In the genomic region with DNA sequence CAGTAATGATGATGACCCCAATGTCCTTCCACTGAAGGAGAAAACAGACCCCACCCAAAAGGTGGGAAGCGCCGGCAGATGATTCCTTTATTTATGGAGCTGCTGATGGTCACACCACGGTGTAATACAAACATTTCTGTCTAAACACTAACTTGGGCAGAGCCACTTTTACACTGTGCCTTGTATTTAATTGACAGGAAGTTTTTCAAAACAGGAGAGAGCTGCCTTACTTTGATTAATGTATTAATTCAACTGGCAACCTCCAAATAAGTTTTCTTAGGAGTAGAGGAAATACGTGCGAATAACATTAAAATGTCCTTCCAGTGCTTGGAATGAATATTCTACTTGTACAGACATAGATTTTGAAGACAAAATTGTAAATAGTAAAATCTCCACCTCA, we compare ENCODE assay signal across 19 cellular contexts.
DNase-seq lines count a peak whose midpoint lies in the region; ATAC-seq and TF ChIP-seq lines count a peak whose summit lies in the region.
"Had no signal": no experiment of that assay in that cellular context is flagged by ENCODE, and none has a peak within 500 bp of the region (broad histone marks: within the 10 kb centered on the region; RNA-seq: fewer than 3 reads in every experiment).

No MANE protein-coding gene starts in this region.

- DNase-seq in NCI-H748 (lab: John Stamatoyannopoulos, UW; ENCODE audit: unreplicated experiment) (peak; percentile 11), NCI-H748 treated with DMSO at 0.1 percent for 48 hours (lab: John Stamatoyannopoulos, UW) (no peak), ascending aorta (ENCODE audit: low spot score in 2 of 2) (no peak), mesothelial cell of epicardium (ENCODE audit: low spot score in 2 of 2, unreplicated experiment in 2 of 2) (no peak), uterus (no peak), smooth muscle cell (lab: John Stamatoyannopoulos, UW; ENCODE audit: unreplicated experiment) (no peak), osteoblast (ENCODE audit: insufficient read length, low spot score, missing footprints) (no peak)
- DNase-seq: 8988T; CD4-positive, CD25-positive, alpha-beta regulatory T cell; DMS79; Karpas-422; MV-4-11; NCI-H1105 treated with DMSO at 0.1 percent for 48 hours; NCI-H2029 treated with DMSO at 0.1 percent for 48 hours; NCI-H774; SIG-M5; SK-N-SH had no signal

- H3K27me3 Mint-ChIP-seq in mesothelial cell of epicardium (ENCODE audit: low read depth): no peaks in the 10 kb centered on the region

- peak overlapping the region; percentile 8 to 47 for H3K27ac ChIP-seq in ascending aorta
- peak overlapping the region; percentile 17 to 50 for H3K27ac ChIP-seq in uterus
- H3K27ac ChIP-seq in smooth muscle cell (ENCODE audit: low read depth): no peak overlapping the region
- H3K27ac ChIP-seq in osteoblast (ENCODE audit: low read depth, low read length): no peak overlapping the region

- no peaks in the 10 kb centered on the region for H3K27me3 ChIP-seq in ascending aorta
- no peaks in the 10 kb centered on the region for H3K27me3 ChIP-seq in uterus
- H3K27me3 ChIP-seq in smooth muscle cell (ENCODE audit: low read depth): no peaks in the 10 kb centered on the region
- H3K27me3 ChIP-seq in osteoblast (ENCODE audit: insufficient read depth, low read length): no peaks in the 10 kb centered on the region

- no peak for TF ChIP-seq POLR2A in uterus (IDR thresholded peaks at IDR 0.05)

- no peaks in the 10 kb centered on the region for H3K36me3 Mint-ChIP-seq in mesothelial cell of epicardium
- H3K36me3 Mint-ChIP-seq: CD4-positive, CD25-positive, alpha-beta regulatory T cell had no signal

- intact Hi-C loops in ascending aorta (cut with DNase I) (no loop called here), uterus (cut with DNase I; ENCODE audit: low total_unique reads) (no loop called here)

- H3K79me2 ChIP-seq in smooth muscle cell (ENCODE audit: low read depth): peaks cover 98% of the 10 kb centered on the region
- H3K79me2 ChIP-seq in osteoblast (ENCODE audit: insufficient read depth, low read length): peaks cover 95% of the 10 kb centered on the region

- H3K4me1 ChIP-seq in ascending aorta (peaks cover 3 to 48% of the 10 kb centered on the region in 2 donors), uterus (peaks cover 0 to 9% of the 10 kb centered on the region in 2 donors), smooth muscle cell (ENCODE audit: low read depth) (peaks cover 9% of the 10 kb centered on the region), osteoblast (ENCODE audit: insufficient read depth, low read length) (peaks cover 53% of the 10 kb centered on the region)

- H4K20me1 ChIP-seq in smooth muscle cell (ENCODE audit: low read depth): peaks cover 75% of the 10 kb centered on the region
- peaks cover 27% of the 10 kb centered on the region for H4K20me1 ChIP-seq in osteoblast (ENCODE audit: insufficient read depth, low read length)

- no peak for ATAC-seq in GM21381 (IDR thresholded peaks at IDR 0.05; ENCODE audit: unreplicated experiment)

- H3K27ac Mint-ChIP-seq in mesothelial cell of epicardium: peak overlapping the region; percentile 23
- H3K27ac Mint-ChIP-seq: B cell; CD4-positive, CD25-positive, alpha-beta regulatory T cell had no signal

- WGBS in smooth muscle cell (ENCODE audit: low lambda C conversion rate): 93% methylated on average over 5 of the region's 5 CpGs

- H3K9me3 ChIP-seq in ascending aorta (no peaks in the 10 kb centered on the region), uterus (no peaks in the 10 kb centered on the region), smooth muscle cell (replicated peaks; ENCODE audit: low read depth) (no peaks in the 10 kb centered on the region), osteoblast (ENCODE audit: low read depth, low read length) (no peaks in the 10 kb centered on the region)
- H3K9me3 ChIP-seq: SK-N-SH had no signal

- no peak overlapping the region for H3K4me2 ChIP-seq in smooth muscle cell
- H3K4me2 ChIP-seq in osteoblast (ENCODE audit: insufficient read depth, low read length): no peak overlapping the region

- H3K36me3 ChIP-seq in ascending aorta (no peaks in the 10 kb centered on the region), uterus (no peaks in the 10 kb centered on the region), smooth muscle cell (ENCODE audit: low read depth) (no peaks in the 10 kb centered on the region), osteoblast (ENCODE audit: insufficient read depth, low read length) (no peaks in the 10 kb centered on the region)

- H3K9me3 Mint-ChIP-seq in mesothelial cell of epicardium: no peaks in the 10 kb centered on the region
- H3K9me3 Mint-ChIP-seq: CD4-positive, CD25-positive, alpha-beta regulatory T cell had no signal

- H2AFZ ChIP-seq in smooth muscle cell (ENCODE audit: low read depth) (no peak overlapping the region), osteoblast (ENCODE audit: low read length) (no peak overlapping the region)

- H3K9ac ChIP-seq in smooth muscle cell (ENCODE audit: low read depth): no peak overlapping the region
- H3K9ac ChIP-seq: SK-N-SH had no signal

- H3F3A ChIP-seq in smooth muscle cell (ENCODE audit: low read depth): peaks cover 3% of the 10 kb centered on the region

- H3K4me3 Mint-ChIP-seq in mesothelial cell of epicardium: no peak overlapping the region
- H3K4me3 Mint-ChIP-seq: B cell; CD4-positive, CD25-positive, alpha-beta regulatory T cell had no signal

- TF ChIP-seq CTCF in ascending aorta (IDR thresholded peaks at IDR 0.05) (no peak), mesothelial cell of epicardium (IDR thresholded peaks at IDR 0.05; ENCODE audit: unreplicated experiment) (no peak), uterus (IDR thresholded peaks at IDR 0.05) (no peak), smooth muscle cell (IDR thresholded peaks at IDR 0.05; ENCODE audit: borderline replicate concordance, insufficient read depth, poor library complexity, severe bottlenecking) (no peak), osteoblast (IDR thresholded peaks at IDR 0.05; ENCODE audit: extremely low read depth, low read depth, low read length) (no peak)

- H3K4me3 ChIP-seq in ascending aorta: no peak overlapping the region
- no peak overlapping the region for H3K4me3 ChIP-seq in uterus
- no peak overlapping the region for H3K4me3 ChIP-seq in smooth muscle cell
- H3K4me3 ChIP-seq in osteoblast (ENCODE audit: insufficient read depth, low read length): no peak overlapping the region

- peaks cover 29% of the 10 kb centered on the region for H3K4me1 Mint-ChIP-seq in mesothelial cell of epicardium

Comparison
In these comparisons a context has a peak if more than half of its experiments do, and no peak if none do; other contexts are left out.
1. H3K27ac ChIP-seq: peak in ascending aorta (2 of 2) and uterus (2 of 2); none in smooth muscle cell (single experiment) and osteoblast (single experiment).